ENCODE assay signal across 2 cellular contexts in the genomic region with DNA sequence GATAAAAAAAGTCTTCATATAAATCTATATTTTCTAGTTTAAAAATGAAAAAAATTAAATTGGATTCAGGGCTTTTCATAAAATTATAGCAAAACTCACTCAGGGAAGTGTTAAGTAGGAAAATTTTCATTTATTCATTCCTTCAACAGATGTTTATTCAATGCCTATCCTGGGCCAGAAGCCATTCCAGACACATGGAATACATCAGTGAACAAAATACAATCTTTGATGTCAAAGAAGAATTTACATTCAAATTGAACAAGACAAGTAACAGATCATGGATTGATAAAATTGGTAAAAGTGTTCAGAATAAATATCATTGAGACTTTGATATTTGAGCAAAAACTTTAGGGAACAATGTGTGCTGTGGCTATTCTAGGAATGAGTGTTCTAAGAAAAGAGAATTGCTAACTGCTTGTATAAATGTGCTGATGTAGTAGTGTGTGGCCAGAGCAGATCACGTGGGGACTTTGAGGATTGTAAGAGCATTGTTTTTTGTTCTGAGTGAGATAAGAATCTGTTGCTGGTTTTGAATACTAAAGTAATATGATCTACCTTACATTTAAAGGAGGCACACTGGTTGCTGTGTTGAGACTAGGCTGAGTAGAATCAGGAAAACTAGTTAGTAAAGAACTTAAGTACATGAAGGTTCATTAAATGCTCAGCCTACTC.
A peak's percentile ranks its signal among the peaks of the same experiment; 100 is the strongest.
TF ChIP-seq lines count a peak whose summit lies in the region.

No MANE protein-coding gene starts in this region.

TF ChIP-seq in WTC11, 78 proteins besides CTCF, POLR2A, EP300 and RAD21:
- TF ChIP-seq JUN (CRISPR knock-in tag; IDR thresholded peaks at IDR 0.05) (no peak), NFE2L1 (CRISPR knock-in tag; IDR thresholded peaks at IDR 0.05) (no peak), ZNF232 (CRISPR knock-in tag; IDR thresholded peaks at IDR 0.05) (no peak), OVOL2 (CRISPR knock-in tag; IDR thresholded peaks at IDR 0.05; ENCODE audit: borderline replicate concordance) (no peak), NFYB (CRISPR knock-in tag; conservative IDR thresholded peaks at IDR 0.05; ENCODE audit: low read depth) (no peak)
- TF ChIP-seq, protein P1, sequence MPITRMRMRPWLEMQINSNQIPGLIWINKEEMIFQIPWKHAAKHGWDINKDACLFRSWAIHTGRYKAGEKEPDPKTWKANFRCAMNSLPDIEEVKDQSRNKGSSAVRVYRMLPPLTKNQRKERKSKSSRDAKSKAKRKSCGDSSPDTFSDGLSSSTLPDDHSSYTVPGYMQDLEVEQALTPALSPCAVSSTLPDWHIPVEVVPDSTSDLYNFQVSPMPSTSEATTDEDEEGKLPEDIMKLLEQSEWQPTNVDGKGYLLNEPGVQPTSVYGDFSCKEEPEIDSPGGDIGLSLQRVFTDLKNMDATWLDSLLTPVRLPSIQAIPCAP (CRISPR knock-in tag; IDR thresholded peaks at IDR 0.05): no peak
- TF ChIP-seq, protein P2, sequence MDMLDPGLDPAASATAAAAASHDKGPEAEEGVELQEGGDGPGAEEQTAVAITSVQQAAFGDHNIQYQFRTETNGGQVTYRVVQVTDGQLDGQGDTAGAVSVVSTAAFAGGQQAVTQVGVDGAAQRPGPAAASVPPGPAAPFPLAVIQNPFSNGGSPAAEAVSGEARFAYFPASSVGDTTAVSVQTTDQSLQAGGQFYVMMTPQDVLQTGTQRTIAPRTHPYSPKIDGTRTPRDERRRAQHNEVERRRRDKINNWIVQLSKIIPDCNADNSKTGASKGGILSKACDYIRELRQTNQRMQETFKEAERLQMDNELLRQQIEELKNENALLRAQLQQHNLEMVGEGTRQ (CRISPR knock-in tag; IDR thresholded peaks at IDR 0.05): 0 out of 2 replicates have a peak, but pooled peaks have one; percentile 27
- TF ChIP-seq, protein P3, sequence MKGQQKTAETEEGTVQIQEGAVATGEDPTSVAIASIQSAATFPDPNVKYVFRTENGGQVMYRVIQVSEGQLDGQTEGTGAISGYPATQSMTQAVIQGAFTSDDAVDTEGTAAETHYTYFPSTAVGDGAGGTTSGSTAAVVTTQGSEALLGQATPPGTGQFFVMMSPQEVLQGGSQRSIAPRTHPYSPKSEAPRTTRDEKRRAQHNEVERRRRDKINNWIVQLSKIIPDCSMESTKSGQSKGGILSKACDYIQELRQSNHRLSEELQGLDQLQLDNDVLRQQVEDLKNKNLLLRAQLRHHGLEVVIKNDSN (CRISPR knock-in tag; IDR thresholded peaks at IDR 0.05): peak; percentile 42; the same call in 1 of the 2 replicates

TF ChIP-seq in HepG2, 621 proteins besides CTCF, POLR2A, EP300 and RAD21:
- TF ChIP-seq, protein P4, sequence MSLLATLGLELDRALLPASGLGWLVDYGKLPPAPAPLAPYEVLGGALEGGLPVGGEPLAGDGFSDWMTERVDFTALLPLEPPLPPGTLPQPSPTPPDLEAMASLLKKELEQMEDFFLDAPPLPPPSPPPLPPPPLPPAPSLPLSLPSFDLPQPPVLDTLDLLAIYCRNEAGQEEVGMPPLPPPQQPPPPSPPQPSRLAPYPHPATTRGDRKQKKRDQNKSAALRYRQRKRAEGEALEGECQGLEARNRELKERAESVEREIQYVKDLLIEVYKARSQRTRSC (CRISPR knock-in tag; IDR thresholded peaks at IDR 0.05; ENCODE audit: low read depth): no peak
- TF ChIP-seq ZNF615 (CRISPR knock-in tag; IDR thresholded peaks at IDR 0.05; ENCODE audit: borderline replicate concordance): no peak
- no peak for TF ChIP-seq NFIC (IDR thresholded peaks at IDR 0.05; ENCODE audit: low read length)
